In genomic region chr1:7770620-7770938, GRCh38 we compare ENCODE assay signal across 1 cellular context.
TF ChIP-seq lines count a peak whose summit lies in the region.

No MANE protein-coding gene starts in this region.

TF ChIP-seq in IMR-90, 13 proteins besides CTCF, POLR2A, EP300 and RAD21 (continued from another document):
- no peak for TF ChIP-seq ELK1 (IDR thresholded peaks at IDR 0.05; ENCODE audit: borderline replicate concordance, low read depth, low read length)
